17 cellular contexts compared by ENCODE assay signal in the genomic region with DNA sequence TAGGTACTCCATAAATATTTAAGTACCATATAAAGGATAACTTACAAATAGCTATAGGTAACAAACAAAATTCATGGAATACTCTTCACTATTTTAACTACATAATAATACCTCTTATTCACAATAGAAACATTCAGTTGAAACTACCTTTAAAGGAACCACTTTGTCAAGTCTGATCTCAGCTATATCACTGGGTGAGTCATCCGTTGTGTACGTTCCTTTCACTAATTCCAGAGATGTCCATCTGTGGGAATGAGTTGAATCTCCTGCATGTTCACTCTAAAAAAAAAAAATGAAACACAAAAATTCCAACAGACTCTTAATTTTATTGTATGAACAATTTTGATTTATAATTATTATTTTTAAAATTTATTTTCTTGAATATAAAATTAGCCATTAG.
A peak's percentile ranks its signal among the peaks of the same experiment; 100 is the strongest.
DNase-seq lines count a peak whose midpoint lies in the region; ATAC-seq, FAIRE-seq and TF ChIP-seq lines count a peak whose summit lies in the region.
"Had no signal": no experiment of that assay in that cellular context is flagged by ENCODE, and none has a peak within 500 bp of the region (broad histone marks: within the 10 kb centered on the region; RNA-seq: fewer than 3 reads in every experiment).

No MANE protein-coding gene starts in this region.

- no peaks in the 10 kb centered on the region for H3K4me1 ChIP-seq in pancreas
- no peaks in the 10 kb centered on the region for H3K4me1 ChIP-seq in HAP-1
- H3K4me1 ChIP-seq: esophagus squamous epithelium, SJCRH30 had no signal

- TF ChIP-seq POLR2A in H54 (IDR thresholded peaks at IDR 0.05; ENCODE audit: low read depth, low read length), result no peak

- no peak for TF ChIP-seq CTCF in pancreas (IDR thresholded peaks at IDR 0.05)

- H3K27ac ChIP-seq in epithelial cell of prostate (peak overlapping the region; percentile 52), pancreas (no peak overlapping the region)
- H3K27ac ChIP-seq: esophagus squamous epithelium, SJCRH30 had no signal

- peak; percentile 79 for ATAC-seq in SK-N-SH treated with all-trans-retinoic acid at 6 μM for 48 hours
- ATAC-seq in pancreas, result no peak
- ATAC-seq in left cardiac atrium, result no peak

- no peak overlapping the region for H3K4me3 ChIP-seq in pancreas
- no peak overlapping the region for H3K4me3 ChIP-seq in HAP-1
- H3K4me3 ChIP-seq: esophagus squamous epithelium, SJCRH30 had no signal

- in situ Hi-C loops in HAP-1 (cut with MboI; ENCODE audit: low sequenced_read_pairs), result no loop called here

- H3K36me3 ChIP-seq in pancreas (peaks cover 0 to 78% (median 13%) of the 10 kb centered on the region in 3 donors), HAP-1 (replicated peaks) (peaks cover 32% of the 10 kb centered on the region)

- DNase-seq in H54 (ENCODE audit: insufficient read length, low spot score), result peak; percentile 3
- peak; percentile 70 for DNase-seq in epithelial cell of prostate (ENCODE audit: low read depth, low spot score)
- no peak for DNase-seq in pancreas
- DNase-seq in HAP-1 (ENCODE audit: low spot score in 2 of 2), result no peak
- DNase-seq in AML-193 (lab: John Stamatoyannopoulos, UW), result no peak
- DNase-seq in left cardiac atrium, result no peak
- DNase-seq: activated CD4-positive, alpha-beta T cell treated with anti-CD3 and anti-CD28 coated beads for 4 hours; activated naive CD4-positive, alpha-beta T cell treated with Interleukin-2 at 50 U/mL for 16 hours; activated T-cell treated with anti-CD3 and anti-CD28 coated beads for 4 hours; C1 segment of cervical spinal cord; DND-41; esophagus squamous epithelium; NCI-H446; SJCRH30; stimulated activated CD4-positive, alpha-beta T cell treated with anti-CD3 and anti-CD28 coated beads, Interleukin-4, amount 100 ng/mL, for 4 hours; T-helper 9 cell had no signal

- WGBS in pancreas, 2 donors, result 91 to 94% methylated on average over 2 of the region's 2 CpGs

- H3K27me3 ChIP-seq in pancreas (no peaks in the 10 kb centered on the region), HAP-1 (ENCODE audit: low read depth) (no peaks in the 10 kb centered on the region)
- H3K27me3 ChIP-seq: esophagus squamous epithelium, SJCRH30 had no signal

- H3K9me3 ChIP-seq in pancreas (no peaks in the 10 kb centered on the region), HAP-1 (no peaks in the 10 kb centered on the region)
- H3K9me3 ChIP-seq: esophagus squamous epithelium, SJCRH30 had no signal

- FAIRE-seq in H54 (lab: Jason Lieb, UNC), result no peak
- FAIRE-seq in pancreas (lab: Jason Lieb, UNC), result peak; percentile 43

- intact Hi-C loops in pancreas (cut with DNase I), result loop anchor here in 1 of 3 donors (10.0 kb wide), 1 partner anchor 92 kb away; no protein-coding TSS in a partner anchor
- intact Hi-C loops in left cardiac atrium (cut with DNase I), result no loop called here

TF ChIP-seq in SK-N-SH treated with all-trans-retinoic acid at 6 μM for 48 hours, 23 proteins besides CTCF, POLR2A, EP300 and RAD21:
- TF ChIP-seq, protein P1, sequence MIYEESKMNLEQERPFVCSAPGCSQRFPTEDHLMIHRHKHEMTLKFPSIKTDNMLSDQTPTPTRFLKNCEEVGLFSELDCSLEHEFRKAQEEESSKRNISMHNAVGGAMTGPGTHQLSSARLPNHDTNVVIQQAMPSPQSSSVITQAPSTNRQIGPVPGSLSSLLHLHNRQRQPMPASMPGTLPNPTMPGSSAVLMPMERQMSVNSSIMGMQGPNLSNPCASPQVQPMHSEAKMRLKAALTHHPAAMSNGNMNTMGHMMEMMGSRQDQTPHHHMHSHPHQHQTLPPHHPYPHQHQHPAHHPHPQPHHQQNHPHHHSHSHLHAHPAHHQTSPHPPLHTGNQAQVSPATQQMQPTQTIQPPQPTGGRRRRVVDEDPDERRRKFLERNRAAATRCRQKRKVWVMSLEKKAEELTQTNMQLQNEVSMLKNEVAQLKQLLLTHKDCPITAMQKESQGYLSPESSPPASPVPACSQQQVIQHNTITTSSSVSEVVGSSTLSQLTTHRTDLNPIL (CRISPR knock-in tag; IDR thresholded peaks at IDR 0.05; ENCODE audit: low read depth), result no peak
- TF ChIP-seq TCF4 (CRISPR knock-in tag; IDR thresholded peaks at IDR 0.05; ENCODE audit: borderline replicate concordance) (no peak), ZNF8 (CRISPR knock-in tag; IDR thresholded peaks at IDR 0.05) (no peak), SNAI2 (CRISPR knock-in tag; IDR thresholded peaks at IDR 0.05) (no peak), ZC3H10 (CRISPR knock-in tag; IDR thresholded peaks at IDR 0.05) (no peak), ARNTL (CRISPR knock-in tag; IDR thresholded peaks at IDR 0.05; ENCODE audit: borderline replicate concordance, low read depth) (no peak), ESRRG (CRISPR knock-in tag; IDR thresholded peaks at IDR 0.05) (no peak), OSR1 (CRISPR knock-in tag; IDR thresholded peaks at IDR 0.05) (no peak), TOX (CRISPR knock-in tag; IDR thresholded peaks at IDR 0.05; ENCODE audit: borderline replicate concordance) (no peak)

Comparison
In these comparisons a context has a peak if more than half of its experiments do, and no peak if none do; other contexts are left out.
1. DNase-seq: peak in H54 (single experiment) and epithelial cell of prostate (single experiment); none in pancreas (0 of 6), HAP-1 (0 of 2), AML-193 (0 of 2) and left cardiac atrium (single experiment).